1 cellular context compared by ENCODE assay signal in the genomic region with DNA sequence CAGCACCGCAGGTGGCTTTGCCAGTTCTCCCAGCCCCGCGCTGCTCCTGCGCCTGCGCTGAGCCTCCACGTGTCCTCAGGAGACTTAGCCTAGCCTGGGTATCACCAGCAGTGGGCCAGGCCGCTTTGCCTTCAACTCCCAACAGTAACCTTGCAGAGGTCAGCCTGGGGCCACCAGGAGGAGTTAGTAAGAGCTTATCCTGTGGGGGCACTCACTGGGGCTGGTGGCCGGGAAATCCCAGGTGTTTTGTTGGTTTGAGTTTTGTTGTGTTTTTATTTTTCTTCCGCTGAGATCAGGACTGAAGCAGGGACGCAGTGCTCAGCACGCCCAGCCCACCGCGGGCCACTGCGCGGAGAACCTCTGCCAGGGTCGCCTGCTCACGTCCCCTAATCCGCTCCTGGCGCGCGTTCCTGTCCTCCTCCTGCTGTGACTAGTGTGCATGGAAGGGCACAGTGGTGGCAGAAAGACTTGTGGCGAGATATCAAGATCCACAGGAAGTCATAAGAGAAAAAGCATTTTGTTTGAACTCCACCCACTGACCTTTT.
TF ChIP-seq lines count a peak whose summit lies in the region.

No MANE protein-coding gene starts in this region.

TF ChIP-seq in HepG2, 621 proteins besides CTCF, POLR2A, EP300 and RAD21 (continued from another document and continues in another):
- TF ChIP-seq KDM2A (CRISPR knock-in tag; IDR thresholded peaks at IDR 0.05; ENCODE audit: borderline replicate concordance, low read depth) = peak; percentile 75; the same call in 1 of the 2 replicates
- TF ChIP-seq CCDC6 (CRISPR knock-in tag; IDR thresholded peaks at IDR 0.05) = peak; percentile 61; the same call in 1 of the 2 replicates
- TF ChIP-seq, protein P1, sequence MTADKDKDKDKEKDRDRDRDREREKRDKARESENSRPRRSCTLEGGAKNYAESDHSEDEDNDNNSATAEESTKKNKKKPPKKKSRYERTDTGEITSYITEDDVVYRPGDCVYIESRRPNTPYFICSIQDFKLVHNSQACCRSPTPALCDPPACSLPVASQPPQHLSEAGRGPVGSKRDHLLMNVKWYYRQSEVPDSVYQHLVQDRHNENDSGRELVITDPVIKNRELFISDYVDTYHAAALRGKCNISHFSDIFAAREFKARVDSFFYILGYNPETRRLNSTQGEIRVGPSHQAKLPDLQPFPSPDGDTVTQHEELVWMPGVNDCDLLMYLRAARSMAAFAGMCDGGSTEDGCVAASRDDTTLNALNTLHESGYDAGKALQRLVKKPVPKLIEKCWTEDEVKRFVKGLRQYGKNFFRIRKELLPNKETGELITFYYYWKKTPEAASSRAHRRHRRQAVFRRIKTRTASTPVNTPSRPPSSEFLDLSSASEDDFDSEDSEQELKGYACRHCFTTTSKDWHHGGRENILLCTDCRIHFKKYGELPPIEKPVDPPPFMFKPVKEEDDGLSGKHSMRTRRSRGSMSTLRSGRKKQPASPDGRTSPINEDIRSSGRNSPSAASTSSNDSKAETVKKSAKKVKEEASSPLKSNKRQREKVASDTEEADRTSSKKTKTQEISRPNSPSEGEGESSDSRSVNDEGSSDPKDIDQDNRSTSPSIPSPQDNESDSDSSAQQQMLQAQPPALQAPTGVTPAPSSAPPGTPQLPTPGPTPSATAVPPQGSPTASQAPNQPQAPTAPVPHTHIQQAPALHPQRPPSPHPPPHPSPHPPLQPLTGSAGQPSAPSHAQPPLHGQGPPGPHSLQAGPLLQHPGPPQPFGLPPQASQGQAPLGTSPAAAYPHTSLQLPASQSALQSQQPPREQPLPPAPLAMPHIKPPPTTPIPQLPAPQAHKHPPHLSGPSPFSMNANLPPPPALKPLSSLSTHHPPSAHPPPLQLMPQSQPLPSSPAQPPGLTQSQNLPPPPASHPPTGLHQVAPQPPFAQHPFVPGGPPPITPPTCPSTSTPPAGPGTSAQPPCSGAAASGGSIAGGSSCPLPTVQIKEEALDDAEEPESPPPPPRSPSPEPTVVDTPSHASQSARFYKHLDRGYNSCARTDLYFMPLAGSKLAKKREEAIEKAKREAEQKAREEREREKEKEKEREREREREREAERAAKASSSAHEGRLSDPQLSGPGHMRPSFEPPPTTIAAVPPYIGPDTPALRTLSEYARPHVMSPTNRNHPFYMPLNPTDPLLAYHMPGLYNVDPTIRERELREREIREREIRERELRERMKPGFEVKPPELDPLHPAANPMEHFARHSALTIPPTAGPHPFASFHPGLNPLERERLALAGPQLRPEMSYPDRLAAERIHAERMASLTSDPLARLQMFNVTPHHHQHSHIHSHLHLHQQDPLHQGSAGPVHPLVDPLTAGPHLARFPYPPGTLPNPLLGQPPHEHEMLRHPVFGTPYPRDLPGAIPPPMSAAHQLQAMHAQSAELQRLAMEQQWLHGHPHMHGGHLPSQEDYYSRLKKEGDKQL (CRISPR knock-in tag; IDR thresholded peaks at IDR 0.05; ENCODE audit: low read depth) = 0 out of 2 replicates have a peak, but pooled peaks have one; percentile 49
- TF ChIP-seq MBNL3 (CRISPR knock-in tag; conservative IDR thresholded peaks at IDR 0.05) = no peak
- TF ChIP-seq, protein P2, sequence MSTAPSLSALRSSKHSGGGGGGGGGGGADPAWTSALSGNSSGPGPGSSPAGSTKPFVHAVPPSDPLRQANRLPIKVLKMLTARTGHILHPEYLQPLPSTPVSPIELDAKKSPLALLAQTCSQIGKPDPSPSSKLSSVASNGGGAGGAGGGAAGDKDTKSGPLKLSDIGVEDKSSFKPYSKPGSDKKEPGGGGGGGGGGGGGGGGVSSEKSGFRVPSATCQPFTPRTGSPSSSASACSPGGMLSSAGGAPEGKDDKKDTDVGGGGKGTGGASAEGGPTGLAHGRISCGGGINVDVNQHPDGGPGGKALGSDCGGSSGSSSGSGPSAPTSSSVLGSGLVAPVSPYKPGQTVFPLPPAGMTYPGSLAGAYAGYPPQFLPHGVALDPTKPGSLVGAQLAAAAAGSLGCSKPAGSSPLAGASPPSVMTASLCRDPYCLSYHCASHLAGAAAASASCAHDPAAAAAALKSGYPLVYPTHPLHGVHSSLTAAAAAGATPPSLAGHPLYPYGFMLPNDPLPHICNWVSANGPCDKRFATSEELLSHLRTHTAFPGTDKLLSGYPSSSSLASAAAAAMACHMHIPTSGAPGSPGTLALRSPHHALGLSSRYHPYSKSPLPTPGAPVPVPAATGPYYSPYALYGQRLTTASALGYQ (CRISPR knock-in tag; IDR thresholded peaks at IDR 0.05) = peak; percentile 9; the same call in 1 of the 2 replicates
- no peak for TF ChIP-seq GATAD1 (CRISPR knock-in tag; IDR thresholded peaks at IDR 0.05)
- TF ChIP-seq ISL2 (CRISPR knock-in tag; IDR thresholded peaks at IDR 0.05) = peak; percentile 40; the same call in 1 of the 2 replicates
- TF ChIP-seq RARA (CRISPR knock-in tag; IDR thresholded peaks at IDR 0.05) = peak; percentile 94
- TF ChIP-seq SNRNP70 (IDR thresholded peaks at IDR 0.05; ENCODE audit: low read depth, low read length) = no peak
- TF ChIP-seq SMC3 (IDR thresholded peaks at IDR 0.05; ENCODE audit: low read length) = peak; percentile 28; the same call in 1 of the 2 replicates
- peak; percentile 14; the same call in 1 of the 2 replicates for TF ChIP-seq IRF9 (CRISPR knock-in tag; IDR thresholded peaks at IDR 0.05; ENCODE audit: borderline replicate concordance)
- 0 out of 2 replicates have a peak, but pooled peaks have one; percentile 12 for TF ChIP-seq ZNF44 (CRISPR knock-in tag; IDR thresholded peaks at IDR 0.05)
- TF ChIP-seq RBAK (CRISPR knock-in tag; IDR thresholded peaks at IDR 0.05) = no peak
- TF ChIP-seq ZBTB7B (CRISPR knock-in tag; IDR thresholded peaks at IDR 0.05) = peak; percentile 58; the same call in 1 of the 2 replicates
- TF ChIP-seq ZNF224 (CRISPR knock-in tag; IDR thresholded peaks at IDR 0.05) = no peak
- TF ChIP-seq ZNF616 (CRISPR knock-in tag; IDR thresholded peaks at IDR 0.05; ENCODE audit: low read depth) = 0 out of 2 replicates have a peak, but pooled peaks have one; percentile 14
- TF ChIP-seq PHF21A (CRISPR knock-in tag; IDR thresholded peaks at IDR 0.05) = no peak
- TF ChIP-seq NFE2L2 (IDR thresholded peaks at IDR 0.05; ENCODE audit: low read length) = no peak
- TF ChIP-seq BORCS8-MEF2B (CRISPR knock-in tag; IDR thresholded peaks at IDR 0.05) = peak; percentile 69
- TF ChIP-seq KDM4B (CRISPR knock-in tag; IDR thresholded peaks at IDR 0.05) = peak; percentile 37; the same call in 1 of the 2 replicates
- TF ChIP-seq TFAP4 (IDR thresholded peaks at IDR 0.05; ENCODE audit: borderline replicate concordance, low read depth) = peak; percentile 24; the same call in 1 of the 2 replicates
- TF ChIP-seq HNRNPUL1 (IDR thresholded peaks at IDR 0.05; ENCODE audit: low read depth, low read length) = no peak
- TF ChIP-seq ZNF17 (CRISPR knock-in tag; IDR thresholded peaks at IDR 0.05) = no peak
- no peak for TF ChIP-seq ZKSCAN1 (IDR thresholded peaks at IDR 0.05; ENCODE audit: low read length)
- TF ChIP-seq ZFY (CRISPR knock-in tag; IDR thresholded peaks at IDR 0.05) = peak; percentile 85
- TF ChIP-seq E2F1 (CRISPR knock-in tag; IDR thresholded peaks at IDR 0.05) = no peak
- no peak for TF ChIP-seq ZFP36 (IDR thresholded peaks at IDR 0.05; ENCODE audit: borderline replicate concordance, low read depth, low read length, partially characterized antibody)
- no peak for TF ChIP-seq PREB (CRISPR knock-in tag; IDR thresholded peaks at IDR 0.05)
- TF ChIP-seq TBX2 (CRISPR knock-in tag; IDR thresholded peaks at IDR 0.05; ENCODE audit: borderline replicate concordance) = peak; percentile 69; the same call in 1 of the 2 replicates
- TF ChIP-seq, protein P3, sequence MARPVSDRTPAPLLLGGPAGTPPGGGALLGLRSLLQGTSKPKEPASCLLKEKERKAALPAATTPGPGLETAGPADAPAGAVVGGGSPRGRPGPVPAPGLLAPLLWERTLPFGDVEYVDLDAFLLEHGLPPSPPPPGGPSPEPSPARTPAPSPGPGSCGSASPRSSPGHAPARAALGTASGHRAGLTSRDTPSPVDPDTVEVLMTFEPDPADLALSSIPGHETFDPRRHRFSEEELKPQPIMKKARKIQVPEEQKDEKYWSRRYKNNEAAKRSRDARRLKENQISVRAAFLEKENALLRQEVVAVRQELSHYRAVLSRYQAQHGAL (CRISPR knock-in tag; IDR thresholded peaks at IDR 0.05; ENCODE audit: not compliant biosample characterization) = no peak
- TF ChIP-seq TAF15 (IDR thresholded peaks at IDR 0.05; ENCODE audit: low read depth, low read length, poor library complexity, severe bottlenecking) = no peak
- TF ChIP-seq NR3C1 (CRISPR knock-in tag; IDR thresholded peaks at IDR 0.05) = no peak
- TF ChIP-seq ZNF512B (CRISPR knock-in tag; IDR thresholded peaks at IDR 0.05; ENCODE audit: borderline replicate concordance) = no peak; the same call in 1 of the 2 replicates
- 0 out of 2 replicates have a peak, but pooled peaks have one; percentile 37 for TF ChIP-seq ZSCAN12 (CRISPR knock-in tag; IDR thresholded peaks at IDR 0.05)
- TF ChIP-seq NFYB (CRISPR knock-in tag; IDR thresholded peaks at IDR 0.05) = peak; percentile 33; the same call in 1 of the 2 replicates
- TF ChIP-seq PLRG1 (conservative IDR thresholded peaks at IDR 0.05) = no peak
- TF ChIP-seq ZNF446 (CRISPR knock-in tag; IDR thresholded peaks at IDR 0.05) = no peak
- TF ChIP-seq ZNF570 (CRISPR knock-in tag; IDR thresholded peaks at IDR 0.05; ENCODE audit: borderline replicate concordance) = no peak
- TF ChIP-seq HIVEP1 (CRISPR knock-in tag; IDR thresholded peaks at IDR 0.05) = no peak; the same call in 1 of the 2 replicates
- peak; percentile 81; the same call in 1 of the 2 replicates for TF ChIP-seq ZNF205 (CRISPR knock-in tag; IDR thresholded peaks at IDR 0.05)
- 0 out of 2 replicates have a peak, but pooled peaks have one; percentile 43 for TF ChIP-seq MIXL1 (CRISPR knock-in tag; IDR thresholded peaks at IDR 0.05)
- TF ChIP-seq PAF1 (CRISPR knock-in tag; IDR thresholded peaks at IDR 0.05) = no peak
- no peak for TF ChIP-seq HNRNPH1 (optimal IDR thresholded peaks at IDR 0.05; ENCODE audit: low read depth, low read length)
- TF ChIP-seq CERS6 (CRISPR knock-in tag; IDR thresholded peaks at IDR 0.05) = no peak
- no peak for TF ChIP-seq ZNF337 (CRISPR knock-in tag; IDR thresholded peaks at IDR 0.05; ENCODE audit: borderline replicate concordance, low read depth)
